In the genomic region with DNA sequence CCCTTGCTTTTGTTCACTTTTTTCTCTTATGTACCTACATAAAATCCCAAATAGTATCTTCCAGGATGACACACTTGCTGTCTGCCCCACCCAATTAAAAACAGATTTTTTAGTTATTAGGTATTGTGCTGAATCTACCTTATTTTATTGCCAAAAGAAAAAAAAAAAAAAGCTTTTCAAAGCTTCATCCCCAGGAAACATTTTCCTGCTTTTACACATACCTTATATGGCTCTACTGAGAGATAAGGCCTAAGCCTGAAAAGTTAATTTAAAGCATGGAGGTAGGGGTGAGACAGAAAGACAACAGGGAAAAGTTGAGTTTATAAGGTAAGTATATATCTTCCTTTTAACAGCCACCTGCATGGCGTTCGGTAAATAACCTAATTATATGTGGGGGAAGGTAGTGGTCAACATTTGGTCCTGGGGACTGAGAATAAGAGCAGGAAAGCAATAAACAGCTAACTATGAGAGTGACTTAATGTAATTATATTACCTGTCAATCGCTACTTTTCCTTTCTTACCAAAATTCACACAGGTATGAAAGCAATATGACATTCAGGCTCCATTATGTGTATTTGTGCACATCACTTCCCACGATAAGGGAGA, we compare ENCODE assay signal across 8 cellular contexts. TPM values are rescaled to one million over a fixed set of nuclear protein-coding genes. Genes with fewer than 3 reads are reported as not detected.
DNase-seq lines count a peak whose midpoint lies in the region; ATAC-seq and TF ChIP-seq lines count a peak whose summit lies in the region.

No MANE protein-coding gene starts in this region.

- peaks cover 41% of the 10 kb centered on the region for H3K36me3 Mint-ChIP-seq in CD8-positive, alpha-beta T cell
- H3K36me3 Mint-ChIP-seq in chondrocyte (ENCODE audit: low read depth) (no peaks in the 10 kb centered on the region), nephron (ENCODE audit: low read depth) (peaks cover 4% of the 10 kb centered on the region)

- peaks cover 65% of the 10 kb centered on the region for H3K79me2 ChIP-seq in Loucy (ENCODE audit: insufficient read depth, low read length)

- H3K4me2 ChIP-seq in Loucy (ENCODE audit: low read depth, low read length, poor library complexity, severe bottlenecking) = peak overlapping the region; percentile 92

- no peaks in the 10 kb centered on the region for H3K9me3 Mint-ChIP-seq in CD8-positive, alpha-beta T cell
- H3K9me3 Mint-ChIP-seq in chondrocyte (ENCODE audit: low read depth) (no peaks in the 10 kb centered on the region), nephron (no peaks in the 10 kb centered on the region)

- intact Hi-C loops in CD8-positive, alpha-beta T cell (cut with DNase I, micrococcal nuclease) = no loop called here

- H3K36me3 ChIP-seq in CD8-positive, alpha-beta T cell (ENCODE audit: insufficient read depth, low read length) = no peaks in the 10 kb centered on the region
- H3K36me3 ChIP-seq in Loucy (ENCODE audit: insufficient read depth, low read length) = no peaks in the 10 kb centered on the region

- peak overlapping the region; percentile 4 for H3K27ac ChIP-seq in CD8-positive, alpha-beta T cell (ENCODE audit: low read depth, low read length)

- no peaks in the 10 kb centered on the region for H3K27me3 Mint-ChIP-seq in CD8-positive, alpha-beta T cell (ENCODE audit: low read depth)
- H3K27me3 Mint-ChIP-seq in chondrocyte (ENCODE audit: low read depth) (no peaks in the 10 kb centered on the region), nephron (ENCODE audit: low read depth) (no peaks in the 10 kb centered on the region)

- H3K27ac Mint-ChIP-seq in CD8-positive, alpha-beta T cell = peak overlapping the region; percentile 77
- H3K27ac Mint-ChIP-seq in chondrocyte (ENCODE audit: unreplicated experiment) (no peak overlapping the region), nephron (peak overlapping the region; percentile 44 to 82 (median 57))

- POLR2A ChIA-PET in CD8-positive, alpha-beta T cell (lab: Charles Lee) = interaction anchor here (1.8 to 3.3 kb wide), 2 partner anchors 41 to 519 kb away, joined by 6 to 168 read pairs; a partner anchor contains a TSS
- POLR2A ChIA-PET in HEK293T (lab: Yijun Ruan, JAX) = interaction anchor here (1.1 to 2.0 kb wide), 2 partner anchors 42 kb away, joined by 21 to 58 read pairs; a partner anchor contains a TSS

- peaks cover 57% of the 10 kb centered on the region for H3K4me1 Mint-ChIP-seq in CD8-positive, alpha-beta T cell (ENCODE audit: low read depth)
- H3K4me1 Mint-ChIP-seq in chondrocyte (ENCODE audit: low read depth) = peaks cover 41% of the 10 kb centered on the region
- H3K4me1 Mint-ChIP-seq in nephron = peaks cover 58% of the 10 kb centered on the region

- peak overlapping the region; percentile 89 for H3K9ac ChIP-seq in Loucy (ENCODE audit: low read depth, low read length, poor library complexity, severe bottlenecking)

- H3K9me2 ChIP-seq in Loucy (replicated peaks; ENCODE audit: low read depth, low read length) = no peaks in the 10 kb centered on the region

- H3K4me3 ChIP-seq in CD8-positive, alpha-beta T cell (ENCODE audit: low read depth, low read length) = peak overlapping the region; percentile 38
- H3K4me3 ChIP-seq in Loucy (ENCODE audit: low read length, poor library complexity, severe bottlenecking) = peak overlapping the region; percentile 88

- peak overlapping the region; percentile 78 for H3K4me3 Mint-ChIP-seq in CD8-positive, alpha-beta T cell
- H3K4me3 Mint-ChIP-seq in chondrocyte (ENCODE audit: unreplicated experiment) (peak overlapping the region; percentile 12), nephron (peak overlapping the region; percentile 70 to 89 (median 80))

- no peak for ATAC-seq in CD8-positive, alpha-beta T cell
- ATAC-seq in HG03565 (IDR thresholded peaks at IDR 0.05; ENCODE audit: unreplicated experiment) = no peak
- ATAC-seq in GM19467 (IDR thresholded peaks at IDR 0.05; ENCODE audit: unreplicated experiment) = no peak

- peaks cover 50% of the 10 kb centered on the region for H3K4me1 ChIP-seq in CD8-positive, alpha-beta T cell (ENCODE audit: insufficient read depth, low read length)
- peaks cover 55% of the 10 kb centered on the region for H3K4me1 ChIP-seq in Loucy (ENCODE audit: insufficient read depth, low read length, poor library complexity, severe bottlenecking)

- H3F3A ChIP-seq in Loucy (ENCODE audit: low read depth) = no peaks in the 10 kb centered on the region

- TF ChIP-seq CTCF in CD8-positive, alpha-beta T cell (IDR thresholded peaks at IDR 0.05) = no peak
- TF ChIP-seq CTCF in Loucy (conservative IDR thresholded peaks at IDR 0.05; ENCODE audit: low read length) (no peak), chondrocyte (IDR thresholded peaks at IDR 0.05) (no peak), nephron (IDR thresholded peaks at IDR 0.05; ENCODE audit: unreplicated experiment in 3 of 3) (no peak)

- no peaks in the 10 kb centered on the region for H3K27me3 ChIP-seq in CD8-positive, alpha-beta T cell (ENCODE audit: insufficient read depth, low read length)
- H3K27me3 ChIP-seq in Loucy (ENCODE audit: insufficient read depth, low read length, poor library complexity, severe bottlenecking) = no peaks in the 10 kb centered on the region

- H3K9me3 ChIP-seq in CD8-positive, alpha-beta T cell (ENCODE audit: low read length) = no peaks in the 10 kb centered on the region
- no peaks in the 10 kb centered on the region for H3K9me3 ChIP-seq in Loucy (ENCODE audit: insufficient read depth, low read depth, low read length)

- H2AFZ ChIP-seq in Loucy (ENCODE audit: low read length) = no peak overlapping the region

- H4K20me1 ChIP-seq in Loucy (ENCODE audit: insufficient read depth, low read length, poor library complexity, severe bottlenecking) = peaks cover 41% of the 10 kb centered on the region

- CTCF ChIA-PET in CD8-positive, alpha-beta T cell (lab: Charles Lee) = interaction anchor here (1.1 kb wide), 1 partner anchor 42 kb away, joined by 3 read pairs; a partner anchor contains a TSS
- CTCF ChIA-PET in HEK293T (lab: Yijun Ruan, JAX) = interaction anchor here (0.6 kb wide), 1 partner anchor 323 kb away, joined by 4 read pairs; no protein-coding TSS in a partner anchor

- DNase-seq in CD8-positive, alpha-beta T cell = no peak
- DNase-seq in chondrocyte (ENCODE audit: low spot score) = no peak
- DNase-seq in HEK293T (ENCODE audit: extremely low spot score) = no peak
- no peak for DNase-seq in cerebellar nuclear complex (lab: John Stamatoyannopoulos, UW)

TF ChIP-seq in HEK293T, 16 proteins besides CTCF, POLR2A, EP300 and RAD21:
- no peak for TF ChIP-seq SP1 (IDR thresholded peaks at IDR 0.05)
TF ChIP-seq in HEK293T: peak in this region for 0.

RNA-seq across cellular contexts. Expression of a gene that starts 54.6 kb away (rescaled TPM):
- 1 to 10 TPM; 3.3 to 4.0 TPM for total RNA-seq in CD8-positive, alpha-beta T cell
- 9.4 to 11.5 TPM (median 10.5 TPM) in 3 replicates for total RNA-seq in chondrocyte

Comparison
In these comparisons a context has a peak if more than half of its experiments do, and no peak if none do; other contexts are left out.
1. H3K4me3 Mint-ChIP-seq: peak in every context shown above with its lines; median percentile 80 in nephron; 78 in CD8-positive, alpha-beta T cell; 12 in chondrocyte.